ENCODE assay signal across 1 cellular context in the genomic region with DNA sequence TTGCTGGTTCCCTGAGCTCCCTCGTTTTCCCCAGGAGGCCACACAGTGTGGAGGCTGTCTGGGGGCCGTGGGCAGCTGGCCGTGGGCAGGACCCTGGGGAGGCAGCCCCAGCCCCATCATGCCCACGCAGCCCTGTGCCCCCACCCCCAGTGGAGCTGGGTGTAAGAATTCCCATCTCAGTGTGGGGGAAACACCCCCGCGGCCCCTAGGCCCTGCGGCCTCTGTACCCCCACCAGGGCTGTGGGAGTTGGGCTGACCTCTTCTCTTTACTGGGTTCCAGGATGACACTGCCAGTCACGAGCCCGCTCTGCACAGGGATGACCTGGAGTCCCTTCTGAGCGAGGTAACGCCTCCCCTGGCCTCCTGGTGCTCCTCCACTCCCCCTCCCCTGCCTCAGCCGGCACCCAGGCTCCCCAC.
A peak's percentile ranks its signal among the peaks of the same experiment; 100 is the strongest.
TF ChIP-seq lines count a peak whose summit lies in the region.

No MANE protein-coding gene starts in this region.

TF ChIP-seq in HepG2, 621 proteins besides CTCF, POLR2A, EP300 and RAD21:
- TF ChIP-seq FOXA3 (CRISPR knock-in tag; IDR thresholded peaks at IDR 0.05) (no peak), ZNF263 (CRISPR knock-in tag; IDR thresholded peaks at IDR 0.05) (peak; percentile 93)
